8 cellular contexts compared by ENCODE assay signal in the genomic region with DNA sequence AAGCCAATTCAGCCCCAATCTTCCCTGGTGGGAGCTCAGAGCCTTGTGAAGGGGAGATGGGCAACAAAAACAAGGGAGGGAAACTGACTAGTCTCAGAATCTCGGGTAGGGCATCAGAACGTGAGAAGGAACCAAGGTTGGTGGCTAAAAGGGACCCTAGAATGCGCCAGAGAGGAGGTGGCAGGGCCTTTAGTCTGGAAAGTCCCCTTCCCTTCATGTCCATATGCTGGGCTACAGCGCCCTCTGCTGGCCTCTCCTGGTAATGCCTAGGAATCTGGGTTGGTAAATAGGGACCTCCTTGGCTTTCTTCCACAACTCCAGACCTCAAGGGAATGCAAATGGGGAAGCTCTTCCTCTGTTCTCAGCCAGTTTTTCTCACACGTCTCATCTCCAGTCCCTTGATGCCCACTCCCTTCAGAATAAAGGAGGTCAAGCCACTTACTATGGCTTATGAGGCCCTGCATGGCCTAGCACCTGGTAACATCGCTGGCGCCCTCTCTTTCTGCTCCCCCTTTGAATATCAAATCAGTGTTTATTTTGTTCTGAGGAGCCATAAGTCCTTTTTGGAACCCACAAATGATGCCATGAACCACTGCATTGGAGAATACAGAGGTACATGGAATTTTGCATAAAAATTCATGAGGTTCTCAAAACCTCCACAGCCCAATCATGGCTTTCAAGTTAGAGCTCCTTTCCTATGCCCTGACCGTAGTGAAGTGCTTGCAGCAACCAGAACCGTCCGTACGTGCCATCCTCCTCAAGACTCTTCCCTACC. TPM values are rescaled to one million over a fixed set of nuclear protein-coding genes. Genes with fewer than 3 reads are reported as not detected.
A peak's percentile ranks its signal among the peaks of the same experiment; 100 is the strongest.
DNase-seq lines count a peak whose midpoint lies in the region; ATAC-seq and TF ChIP-seq lines count a peak whose summit lies in the region.

No MANE protein-coding gene starts in this region.

- H3K27me3 ChIP-seq in DND-41 (ENCODE audit: insufficient read depth, low read length, poor library complexity) (no peaks in the 10 kb centered on the region), ectodermal cell (ENCODE audit: control insufficient read depth, insufficient read depth, low read length, poor library complexity, severe bottlenecking) (no peaks in the 10 kb centered on the region)

- peak overlapping the region; percentile 96 for H3K4me3 Mint-ChIP-seq in activated CD4-positive, alpha-beta memory T cell treated with anti-CD3 and anti-CD28 coated beads for 36 hours

- peaks cover 33% of the 10 kb centered on the region for H4K20me1 ChIP-seq in DND-41 (ENCODE audit: insufficient read depth, low read length)

- CTCF ChIA-PET in activated CD4-positive, alpha-beta memory T cell treated with anti-CD3 and anti-CD28 coated beads for 36 hours (lab: Charles Lee): interaction anchor here (0.7 to 8.4 kb wide), 19 partner anchors 10 to 531 kb away, joined by 3 to 86 read pairs (median 4); a partner anchor contains a TSS

- peaks cover 56% of the 10 kb centered on the region for H3K36me3 ChIP-seq in DND-41 (ENCODE audit: insufficient read depth, low read length)
- H3K36me3 ChIP-seq in ectodermal cell (ENCODE audit: control insufficient read depth, insufficient read depth, low read length): peaks cover 31% of the 10 kb centered on the region

- H3K9me3 Mint-ChIP-seq in activated CD4-positive, alpha-beta memory T cell treated with anti-CD3 and anti-CD28 coated beads for 36 hours: no peaks in the 10 kb centered on the region

- TF ChIP-seq CTCF in DND-41 (IDR thresholded peaks at IDR 0.05; ENCODE audit: borderline replicate concordance, extremely low read depth, low read length, poor library complexity, severe bottlenecking): peak; percentile 100

- 51 to 53% methylated on average over 11 of the region's 11 CpGs for WGBS in ectodermal cell, 2 experiments

- peak overlapping the region in 1 of 2 experiments; percentile 65; a peak in 2 of 4 replicates for H3K4me3 ChIP-seq in DND-41 (ENCODE audit: low read depth in 1 of 2, low read length in 2 of 2)
- H3K4me3 ChIP-seq in ectodermal cell (ENCODE audit: insufficient read depth, low read depth, low read length): no peak overlapping the region

- peak overlapping the region; percentile 96 for H3K27ac Mint-ChIP-seq in activated CD4-positive, alpha-beta memory T cell treated with anti-CD3 and anti-CD28 coated beads for 36 hours

- peak overlapping the region; percentile 80 for H3K4me2 ChIP-seq in DND-41 (ENCODE audit: insufficient read depth, low read length)

- no peaks in the 10 kb centered on the region for H3K27me3 Mint-ChIP-seq in activated CD4-positive, alpha-beta memory T cell treated with anti-CD3 and anti-CD28 coated beads for 36 hours

- H3K79me2 ChIP-seq in DND-41 (ENCODE audit: insufficient read depth, low read length): peaks cover 40% of the 10 kb centered on the region

- intact Hi-C loops in activated CD4-positive, alpha-beta memory T cell treated with anti-CD3 and anti-CD28 coated beads for 36 hours (cut with micrococcal nuclease): loop anchor here (1.0 to 5.0 kb wide), 6 partner anchors 44 to 336 kb away; no protein-coding TSS in a partner anchor

- ATAC-seq in DND-41 (ENCODE audit: insufficient read depth, low read depth) (peak; percentile 62), HG03520 (IDR thresholded peaks at IDR 0.05; ENCODE audit: unreplicated experiment) (peak; percentile 37)

- peaks cover 80% of the 10 kb centered on the region for H3K4me1 ChIP-seq in DND-41 (ENCODE audit: insufficient read depth, low read length)
- peaks cover 15% of the 10 kb centered on the region for H3K4me1 ChIP-seq in ectodermal cell (ENCODE audit: control insufficient read depth, insufficient read depth, low read length)

- peak overlapping the region; percentile 70 for H3K9ac ChIP-seq in DND-41 (ENCODE audit: low read depth, low read length)

- H3K27ac ChIP-seq in DND-41 (ENCODE audit: low read length) (peak overlapping the region; percentile 97), ectodermal cell (ENCODE audit: insufficient read depth, low read depth, low read length, poor library complexity, severe bottlenecking) (peak overlapping the region; percentile 90)

- H3K9me3 ChIP-seq in DND-41 (ENCODE audit: insufficient read depth, low read length, severe bottlenecking): no peaks in the 10 kb centered on the region
- H3K9me3 ChIP-seq in ectodermal cell (ENCODE audit: control insufficient read depth, low read length): no peaks in the 10 kb centered on the region

- peaks cover 80% of the 10 kb centered on the region for H3K4me1 Mint-ChIP-seq in activated CD4-positive, alpha-beta memory T cell treated with anti-CD3 and anti-CD28 coated beads for 36 hours (ENCODE audit: low read depth)

- H2AFZ ChIP-seq in DND-41 (ENCODE audit: low read depth, low read length): no peak overlapping the region

- peak; percentile 87 for DNase-seq in DND-41
- DNase-seq in NCI-H82 treated with DMSO at 0.1 percent for 48 hours (lab: John Stamatoyannopoulos, UW; ENCODE audit: unreplicated experiment): peak; percentile 51
- DNase-seq in activated CD4-positive, alpha-beta memory T cell treated with anti-CD3 and anti-CD28 coated beads for 36 hours: peak; percentile 96
- peak; percentile 97 for DNase-seq in medulla oblongata (ENCODE audit: extremely low spot score)
- DNase-seq in stimulated activated CD4-positive, alpha-beta T cell treated with anti-CD3 and anti-CD28 coated beads, TNF-alpha, amount 100 ng/mL, for 48 hours (ENCODE audit: low read depth in 3 of 3): peak; percentile 81 to 94 (median 88)
- no peak for DNase-seq in 8988T

- POLR2A ChIA-PET in activated CD4-positive, alpha-beta memory T cell treated with anti-CD3 and anti-CD28 coated beads for 36 hours (lab: Charles Lee): interaction anchor here (0.7 to 10.3 kb wide), 7 partner anchors 10 to 82 kb away, joined by 3 to 97 read pairs (median 3); a partner anchor contains a TSS

- H3K36me3 Mint-ChIP-seq in activated CD4-positive, alpha-beta memory T cell treated with anti-CD3 and anti-CD28 coated beads for 36 hours: peaks cover 44% of the 10 kb centered on the region

RNA-seq across cellular contexts. Expression of a gene that starts 1.3 kb away (rescaled TPM):
- total RNA-seq in activated CD4-positive, alpha-beta memory T cell treated with anti-CD3 and anti-CD28 coated beads for 36 hours: 10 to 100 TPM; 20.5 to 23.4 TPM
- 37.0 TPM for polyA plus RNA-seq in ectodermal cell (2013, experiment 1 of 4)
- 46.9 TPM for polyA plus RNA-seq in ectodermal cell (2013, experiment 2 of 4)
- polyA plus RNA-seq in ectodermal cell (2013, experiment 3 of 4): 32.0 TPM
- 35.4 TPM for polyA plus RNA-seq in ectodermal cell (2013, experiment 4 of 4)

RNA-seq across cellular contexts. Expression of a gene that starts 44.5 kb away (rescaled TPM):
- total RNA-seq in activated CD4-positive, alpha-beta memory T cell treated with anti-CD3 and anti-CD28 coated beads for 36 hours: 100 to 1,000 TPM; 290 to 295 TPM
- 253 TPM for polyA plus RNA-seq in ectodermal cell (2013, experiment 1 of 4)
- 257 TPM for polyA plus RNA-seq in ectodermal cell (2013, experiment 2 of 4)
- polyA plus RNA-seq in ectodermal cell (2013, experiment 3 of 4): 199 TPM
- polyA plus RNA-seq in ectodermal cell (2013, experiment 4 of 4): 224 TPM

RNA-seq across cellular contexts. Expression of a gene that starts 45.1 kb away (rescaled TPM):
- 100 to 1,000 TPM; 108 to 110 TPM for total RNA-seq in activated CD4-positive, alpha-beta memory T cell treated with anti-CD3 and anti-CD28 coated beads for 36 hours
- polyA plus RNA-seq in ectodermal cell (2013, experiment 1 of 4): 3.5 TPM
- 3.5 TPM for polyA plus RNA-seq in ectodermal cell (2013, experiment 2 of 4)
- polyA plus RNA-seq in ectodermal cell (2013, experiment 3 of 4): 4.2 TPM
- polyA plus RNA-seq in ectodermal cell (2013, experiment 4 of 4): 4.0 TPM

RNA-seq across cellular contexts. Expression of a gene that starts 55.3 kb away (rescaled TPM):
- total RNA-seq in activated CD4-positive, alpha-beta memory T cell treated with anti-CD3 and anti-CD28 coated beads for 36 hours: 1 to 10 TPM; 4.7 to 5.1 TPM
- 7.6 TPM for polyA plus RNA-seq in ectodermal cell (2013, experiment 1 of 4)
- polyA plus RNA-seq in ectodermal cell (2013, experiment 2 of 4): 6.5 TPM
- polyA plus RNA-seq in ectodermal cell (2013, experiment 3 of 4): 8.8 TPM
- 8.3 TPM for polyA plus RNA-seq in ectodermal cell (2013, experiment 4 of 4)
